8 cellular contexts compared by ENCODE assay signal in the genomic region with DNA sequence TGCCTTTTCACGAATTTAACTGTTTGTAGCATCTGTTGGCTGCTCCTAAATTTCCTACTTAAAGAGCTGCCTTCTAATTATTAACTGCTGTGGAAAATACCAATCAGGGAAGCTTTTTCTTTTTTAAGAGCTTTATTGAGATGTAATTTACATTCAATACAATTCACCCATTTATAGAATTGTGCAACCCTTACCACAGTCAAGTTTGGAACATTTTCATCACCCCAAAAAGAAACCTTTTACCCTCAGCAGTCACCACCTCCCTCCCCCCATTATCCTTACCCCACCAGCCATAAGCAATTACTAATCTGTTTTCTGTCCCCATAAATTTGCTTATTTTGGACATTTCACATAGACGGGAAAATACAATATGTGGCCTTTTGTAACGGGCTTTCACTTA. TPM values are rescaled to one million over a fixed set of nuclear protein-coding genes. Genes with fewer than 3 reads are reported as not detected.
DNase-seq lines count a peak whose midpoint lies in the region; ATAC-seq, FAIRE-seq and TF ChIP-seq lines count a peak whose summit lies in the region.

No MANE protein-coding gene starts in this region.

- peak; percentile 10 for DNase-seq in G401 (ENCODE audit: low spot score)
- DNase-seq in Panc1 (ENCODE audit: low read depth, low spot score) = no peak
- DNase-seq in erythroblast (lab: John Stamatoyannopoulos, UW) = peak; percentile 28 to 56
- DNase-seq in progenitor cell of endocrine pancreas (ENCODE audit: low spot score, unreplicated experiment) = no peak
- DNase-seq in GM03348 (ENCODE audit: low spot score) = no peak
- no peak for DNase-seq in activated CD4-positive, CD25-positive, alpha-beta regulatory T cell (lab: John Stamatoyannopoulos, UW)
- DNase-seq in frontal cortex (ENCODE audit: low spot score in 2 of 2) = no peak

- H3K9me3 Mint-ChIP-seq in progenitor cell of endocrine pancreas (ENCODE audit: low read depth) = no peaks in the 10 kb centered on the region

- ATAC-seq in Panc1 (no peak), HG03159 (IDR thresholded peaks at IDR 0.05; ENCODE audit: unreplicated experiment) (no peak)

- intact Hi-C loops in Panc1 (cut with micrococcal nuclease; ENCODE audit: unreplicated experiment) = loop anchor here (10.0 kb wide), 1 partner anchor 72 kb away; a partner anchor contains a TSS

- no peaks in the 10 kb centered on the region for H3K9me3 ChIP-seq in Panc1 (ENCODE audit: control insufficient read depth, insufficient read depth, low read depth, low read length)

- peak overlapping the region; percentile 90 for H3K27ac ChIP-seq in Panc1 (ENCODE audit: low read length)

- H3K27me3 ChIP-seq in Panc1 (ENCODE audit: control insufficient read depth, insufficient read depth, low read length) = no peaks in the 10 kb centered on the region

- peaks cover 5% of the 10 kb centered on the region for H3K36me3 Mint-ChIP-seq in progenitor cell of endocrine pancreas (ENCODE audit: insufficient read depth)

- H3K4me3 ChIP-seq in Panc1 (ENCODE audit: low read depth in 2 of 2, low read length in 2 of 2) = peak overlapping the region; percentile 68 to 92

- H3K4me1 Mint-ChIP-seq in progenitor cell of endocrine pancreas (ENCODE audit: low read depth) = peaks cover 32% of the 10 kb centered on the region

- no peak for FAIRE-seq in frontal cortex (lab: Jason Lieb, UNC)

- H3K36me3 ChIP-seq in Panc1 (ENCODE audit: control insufficient read depth, insufficient read depth, low read length) = no peaks in the 10 kb centered on the region; the same call in none of the 2 replicates

- H3K4me1 ChIP-seq in Panc1 (ENCODE audit: control insufficient read depth, insufficient read depth, low read length) = peaks cover 18% of the 10 kb centered on the region

- H3K27ac Mint-ChIP-seq in progenitor cell of endocrine pancreas = peak overlapping the region; percentile 96

- H3K27me3 Mint-ChIP-seq in progenitor cell of endocrine pancreas = no peaks in the 10 kb centered on the region

- no peak for TF ChIP-seq POLR2A in erythroblast (IDR thresholded peaks at IDR 0.05; ENCODE audit: low read length)

- no TSS peak for BruUV-seq in Panc1 (replicated peaks; lab: Mats Ljungman, UMichigan)

- CTCF ChIA-PET in Panc1 (lab: Charles Lee) = no interaction called here

- in situ Hi-C loops in G401 (cut with HindIII; ENCODE audit: low sequenced_read_pairs) (no loop called here), Panc1 (cut with HindIII; ENCODE audit: low pct_unique_long_range_greater_than_20kb, low sequenced_read_pairs) (no loop called here)

- POLR2A ChIA-PET in Panc1 (lab: Charles Lee) = no interaction called here

- TF ChIP-seq CTCF in Panc1 (IDR thresholded peaks at IDR 0.05) (no peak), progenitor cell of endocrine pancreas (IDR thresholded peaks at IDR 0.05; ENCODE audit: unreplicated experiment) (no peak)

- peak overlapping the region; percentile 94 for H3K4me3 Mint-ChIP-seq in progenitor cell of endocrine pancreas (ENCODE audit: low read depth)

RNA-seq across cellular contexts. Expression of a gene that starts 1.4 kb away (rescaled TPM):
- total RNA-seq in G401 (2014; rRNA removed; shearing (Covaris generic)) = 63.6 and 129 TPM in 2 replicates
- 60.0 TPM for total RNA-seq in Panc1 (2021; ENCODE audit: unreplicated experiment)
- 30.3 TPM for polyA plus RNA-seq in Panc1 (2012; ENCODE audit: insufficient read length)
- 78.0 and 85.2 TPM in 2 replicates for total RNA-seq in progenitor cell of endocrine pancreas
- 98.6 TPM for total RNA-seq in frontal cortex

Comparison
In these comparisons a context has a peak if more than half of its experiments do, and no peak if none do; other contexts are left out.
1. DNase-seq: peak in G401 (single experiment) and erythroblast (2 of 2); none in Panc1 (single experiment), progenitor cell of endocrine pancreas (single experiment), GM03348 (single experiment), activated CD4-positive, CD25-positive, alpha-beta regulatory T cell (0 of 4) and frontal cortex (0 of 2).